ENCODE assay signal across 8 cellular contexts in the genomic region with DNA sequence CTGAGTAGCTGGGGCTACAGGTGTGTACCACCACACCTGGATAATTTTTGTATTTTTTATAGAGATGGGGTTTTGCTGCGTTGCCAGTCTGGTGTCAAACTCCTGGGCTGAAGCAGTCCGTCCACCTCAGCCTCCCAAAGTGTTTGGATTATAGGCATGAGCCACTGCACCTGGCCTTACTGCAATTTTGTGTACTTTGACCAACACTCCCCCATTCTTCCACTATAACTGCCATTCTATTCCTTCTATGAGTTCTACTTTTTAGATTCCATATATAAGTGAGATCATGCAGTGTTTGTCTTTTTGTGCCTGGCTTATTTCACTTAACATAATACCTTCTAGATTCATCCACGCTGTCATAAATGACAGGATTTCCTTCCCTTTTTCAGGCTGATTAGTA.
"Had no signal": no experiment of that assay in that cellular context is flagged by ENCODE, and none has a peak within 500 bp of the region (broad histone marks: within the 10 kb centered on the region; RNA-seq: fewer than 3 reads in every experiment).

No MANE protein-coding gene starts in this region.

- H3K4me3 ChIP-seq: GM12878 had no signal

- FAIRE-seq: G401.6, GM12878, GM12891, GM12892, GM18507, GM19239 had no signal

- DNase-seq: GDM1, GF-D8 had no signal

- ATAC-seq: GM12878 had no signal
